In the genomic region with DNA sequence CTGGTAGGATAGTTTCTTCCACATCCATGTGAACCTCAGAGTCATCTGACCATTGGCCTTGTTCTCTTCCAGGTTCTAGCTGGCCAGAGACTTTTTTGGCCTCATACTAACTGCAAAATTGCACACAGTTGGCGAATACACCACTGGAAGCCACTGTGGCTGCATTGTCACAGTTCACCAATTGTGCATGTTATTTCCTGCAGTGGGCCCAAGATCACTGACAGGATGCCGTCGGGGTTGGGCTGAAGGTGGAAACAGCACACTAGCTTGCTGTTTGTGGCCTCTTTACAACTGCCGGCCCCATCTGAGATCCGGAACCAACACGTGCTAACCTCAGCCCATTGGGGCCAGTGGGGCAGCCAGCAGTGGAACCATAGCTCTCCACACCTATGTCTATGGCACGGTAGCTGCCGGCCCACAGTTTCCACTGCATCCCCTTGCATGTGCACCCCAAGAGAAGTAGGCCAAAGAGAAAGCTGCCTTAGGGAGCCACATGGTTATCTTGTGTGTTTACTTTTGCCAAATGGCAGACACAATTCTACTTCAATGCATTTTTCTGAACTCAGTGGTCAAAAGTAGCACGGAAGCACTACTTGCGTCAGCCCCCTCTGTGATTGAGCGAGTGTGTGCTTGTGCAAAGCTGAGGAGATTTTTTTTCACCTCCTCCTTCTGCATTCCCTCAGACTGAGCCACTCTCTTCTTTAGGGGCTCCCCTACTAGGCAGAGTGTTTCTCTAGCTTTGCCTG, we compare ENCODE assay signal across 1 cellular context.
A peak's percentile ranks its signal among the peaks of the same experiment; 100 is the strongest.
TF ChIP-seq lines count a peak whose summit lies in the region.

No MANE protein-coding gene starts in this region.

TF ChIP-seq in GM12878, 131 proteins besides CTCF, POLR2A, EP300 and RAD21 (continued from another document and continues in another):
- TF ChIP-seq LARP7 (IDR thresholded peaks at IDR 0.05) (peak; percentile 85), GABPA (IDR thresholded peaks at IDR 0.05; ENCODE audit: low read depth) (no peak), EED (IDR thresholded peaks at IDR 0.05; ENCODE audit: low read depth) (peak; percentile 72), WRNIP1 (IDR thresholded peaks at IDR 0.05; ENCODE audit: borderline replicate concordance, low read depth, low read length) (no peak), IKZF2 (IDR thresholded peaks at IDR 0.05) (peak; percentile 52 to 92; a peak in 2 of 4 replicates), STAT3 (IDR thresholded peaks at IDR 0.05; ENCODE audit: low read depth, low read length) (no peak), CREB1 (IDR thresholded peaks at IDR 0.05; ENCODE audit: low read depth) (no peak), RBBP5 (conservative IDR thresholded peaks at IDR 0.05) (no peak), SMC3 (IDR thresholded peaks at IDR 0.05; ENCODE audit: borderline replicate concordance, low read length) (peak; percentile 27; the same call in 1 of the 2 replicates), PAX5 (IDR thresholded peaks at IDR 0.05; ENCODE audit: borderline replicate concordance, low read depth, low read length) (peak; percentile 91), TAF1 (IDR thresholded peaks at IDR 0.05; ENCODE audit: borderline replicate concordance, low read depth, low read length) (peak; percentile 51; the same call in 1 of the 2 replicates), HDGF (IDR thresholded peaks at IDR 0.05) (no peak; the same call in none of the 2 replicates), NRF1 (conservative IDR thresholded peaks at IDR 0.05; ENCODE audit: low read depth, low read length) (no peak), YY1 (IDR thresholded peaks at IDR 0.05; ENCODE audit: low read depth, low read length) (peak; percentile 26; the same call in 1 of the 2 replicates), NBN (IDR thresholded peaks at IDR 0.05) (peak; percentile 85), ZNF384 (IDR thresholded peaks at IDR 0.05; ENCODE audit: borderline replicate concordance, low read depth, low read length) (peak; percentile 52; the same call in 1 of the 2 replicates), NR2C1 (IDR thresholded peaks at IDR 0.05) (no peak), MTA2 (IDR thresholded peaks at IDR 0.05; ENCODE audit: low read depth) (peak; percentile 72; the same call in 1 of the 2 replicates), CEBPB (IDR thresholded peaks at IDR 0.05; ENCODE audit: borderline replicate concordance in 1 of 2, low read depth in 2 of 2, low read length in 2 of 2) (no peak), SUZ12 (IDR thresholded peaks at IDR 0.05; ENCODE audit: unreplicated experiment) (no peak), CHD1 (IDR thresholded peaks at IDR 0.05; ENCODE audit: low read depth, low read length) (0 out of 2 replicates have a peak, but pooled peaks have one; percentile 57), RFX5 (IDR thresholded peaks at IDR 0.05; ENCODE audit: low read depth, low read length) (no peak), STAT1 (conservative IDR thresholded peaks at IDR 0.05) (peak; percentile 79; the same call in 1 of the 2 replicates), BACH1 (IDR thresholded peaks at IDR 0.05; ENCODE audit: borderline replicate concordance) (peak; percentile 50), PAX8 (IDR thresholded peaks at IDR 0.05) (no peak)
- TF ChIP-seq, protein P1, sequence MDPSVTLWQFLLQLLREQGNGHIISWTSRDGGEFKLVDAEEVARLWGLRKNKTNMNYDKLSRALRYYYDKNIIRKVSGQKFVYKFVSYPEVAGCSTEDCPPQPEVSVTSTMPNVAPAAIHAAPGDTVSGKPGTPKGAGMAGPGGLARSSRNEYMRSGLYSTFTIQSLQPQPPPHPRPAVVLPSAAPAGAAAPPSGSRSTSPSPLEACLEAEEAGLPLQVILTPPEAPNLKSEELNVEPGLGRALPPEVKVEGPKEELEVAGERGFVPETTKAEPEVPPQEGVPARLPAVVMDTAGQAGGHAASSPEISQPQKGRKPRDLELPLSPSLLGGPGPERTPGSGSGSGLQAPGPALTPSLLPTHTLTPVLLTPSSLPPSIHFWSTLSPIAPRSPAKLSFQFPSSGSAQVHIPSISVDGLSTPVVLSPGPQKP (IDR thresholded peaks at IDR 0.05; ENCODE audit: low read depth, low read length), result peak; percentile 56; the same call in 1 of the 2 replicates
- TF ChIP-seq, protein P2, sequence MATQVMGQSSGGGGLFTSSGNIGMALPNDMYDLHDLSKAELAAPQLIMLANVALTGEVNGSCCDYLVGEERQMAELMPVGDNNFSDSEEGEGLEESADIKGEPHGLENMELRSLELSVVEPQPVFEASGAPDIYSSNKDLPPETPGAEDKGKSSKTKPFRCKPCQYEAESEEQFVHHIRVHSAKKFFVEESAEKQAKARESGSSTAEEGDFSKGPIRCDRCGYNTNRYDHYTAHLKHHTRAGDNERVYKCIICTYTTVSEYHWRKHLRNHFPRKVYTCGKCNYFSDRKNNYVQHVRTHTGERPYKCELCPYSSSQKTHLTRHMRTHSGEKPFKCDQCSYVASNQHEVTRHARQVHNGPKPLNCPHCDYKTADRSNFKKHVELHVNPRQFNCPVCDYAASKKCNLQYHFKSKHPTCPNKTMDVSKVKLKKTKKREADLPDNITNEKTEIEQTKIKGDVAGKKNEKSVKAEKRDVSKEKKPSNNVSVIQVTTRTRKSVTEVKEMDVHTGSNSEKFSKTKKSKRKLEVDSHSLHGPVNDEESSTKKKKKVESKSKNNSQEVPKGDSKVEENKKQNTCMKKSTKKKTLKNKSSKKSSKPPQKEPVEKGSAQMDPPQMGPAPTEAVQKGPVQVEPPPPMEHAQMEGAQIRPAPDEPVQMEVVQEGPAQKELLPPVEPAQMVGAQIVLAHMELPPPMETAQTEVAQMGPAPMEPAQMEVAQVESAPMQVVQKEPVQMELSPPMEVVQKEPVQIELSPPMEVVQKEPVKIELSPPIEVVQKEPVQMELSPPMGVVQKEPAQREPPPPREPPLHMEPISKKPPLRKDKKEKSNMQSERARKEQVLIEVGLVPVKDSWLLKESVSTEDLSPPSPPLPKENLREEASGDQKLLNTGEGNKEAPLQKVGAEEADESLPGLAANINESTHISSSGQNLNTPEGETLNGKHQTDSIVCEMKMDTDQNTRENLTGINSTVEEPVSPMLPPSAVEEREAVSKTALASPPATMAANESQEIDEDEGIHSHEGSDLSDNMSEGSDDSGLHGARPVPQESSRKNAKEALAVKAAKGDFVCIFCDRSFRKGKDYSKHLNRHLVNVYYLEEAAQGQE (IDR thresholded peaks at IDR 0.05; ENCODE audit: low read depth, low read length), result no peak
- TF ChIP-seq, protein P3, sequence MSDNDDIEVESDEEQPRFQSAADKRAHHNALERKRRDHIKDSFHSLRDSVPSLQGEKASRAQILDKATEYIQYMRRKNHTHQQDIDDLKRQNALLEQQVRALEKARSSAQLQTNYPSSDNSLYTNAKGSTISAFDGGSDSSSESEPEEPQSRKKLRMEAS (IDR thresholded peaks at IDR 0.05; ENCODE audit: low read depth, low read length), result peak; percentile 82
- TF ChIP-seq, protein P4, sequence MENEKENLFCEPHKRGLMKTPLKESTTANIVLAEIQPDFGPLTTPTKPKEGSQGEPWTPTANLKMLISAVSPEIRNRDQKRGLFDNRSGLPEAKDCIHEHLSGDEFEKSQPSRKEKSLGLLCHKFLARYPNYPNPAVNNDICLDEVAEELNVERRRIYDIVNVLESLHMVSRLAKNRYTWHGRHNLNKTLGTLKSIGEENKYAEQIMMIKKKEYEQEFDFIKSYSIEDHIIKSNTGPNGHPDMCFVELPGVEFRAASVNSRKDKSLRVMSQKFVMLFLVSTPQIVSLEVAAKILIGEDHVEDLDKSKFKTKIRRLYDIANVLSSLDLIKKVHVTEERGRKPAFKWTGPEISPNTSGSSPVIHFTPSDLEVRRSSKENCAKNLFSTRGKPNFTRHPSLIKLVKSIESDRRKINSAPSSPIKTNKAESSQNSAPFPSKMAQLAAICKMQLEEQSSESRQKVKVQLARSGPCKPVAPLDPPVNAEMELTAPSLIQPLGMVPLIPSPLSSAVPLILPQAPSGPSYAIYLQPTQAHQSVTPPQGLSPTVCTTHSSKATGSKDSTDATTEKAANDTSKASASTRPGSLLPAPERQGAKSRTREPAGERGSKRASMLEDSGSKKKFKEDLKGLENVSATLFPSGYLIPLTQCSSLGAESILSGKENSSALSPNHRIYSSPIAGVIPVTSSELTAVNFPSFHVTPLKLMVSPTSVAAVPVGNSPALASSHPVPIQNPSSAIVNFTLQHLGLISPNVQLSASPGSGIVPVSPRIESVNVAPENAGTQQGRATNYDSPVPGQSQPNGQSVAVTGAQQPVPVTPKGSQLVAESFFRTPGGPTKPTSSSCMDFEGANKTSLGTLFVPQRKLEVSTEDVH (IDR thresholded peaks at IDR 0.05; ENCODE audit: low read depth, partially characterized antibody), result no peak
- TF ChIP-seq, protein P5, sequence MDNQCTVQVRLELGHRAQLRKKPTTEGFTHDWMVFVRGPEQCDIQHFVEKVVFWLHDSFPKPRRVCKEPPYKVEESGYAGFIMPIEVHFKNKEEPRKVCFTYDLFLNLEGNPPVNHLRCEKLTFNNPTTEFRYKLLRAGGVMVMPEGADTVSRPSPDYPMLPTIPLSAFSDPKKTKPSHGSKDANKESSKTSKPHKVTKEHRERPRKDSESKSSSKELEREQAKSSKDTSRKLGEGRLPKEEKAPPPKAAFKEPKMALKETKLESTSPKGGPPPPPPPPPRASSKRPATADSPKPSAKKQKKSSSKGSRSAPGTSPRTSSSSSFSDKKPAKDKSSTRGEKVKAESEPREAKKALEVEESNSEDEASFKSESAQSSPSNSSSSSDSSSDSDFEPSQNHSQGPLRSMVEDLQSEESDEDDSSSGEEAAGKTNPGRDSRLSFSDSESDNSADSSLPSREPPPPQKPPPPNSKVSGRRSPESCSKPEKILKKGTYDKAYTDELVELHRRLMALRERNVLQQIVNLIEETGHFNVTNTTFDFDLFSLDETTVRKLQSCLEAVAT (IDR thresholded peaks at IDR 0.05), result peak; percentile 91
- TF ChIP-seq, protein P6, sequence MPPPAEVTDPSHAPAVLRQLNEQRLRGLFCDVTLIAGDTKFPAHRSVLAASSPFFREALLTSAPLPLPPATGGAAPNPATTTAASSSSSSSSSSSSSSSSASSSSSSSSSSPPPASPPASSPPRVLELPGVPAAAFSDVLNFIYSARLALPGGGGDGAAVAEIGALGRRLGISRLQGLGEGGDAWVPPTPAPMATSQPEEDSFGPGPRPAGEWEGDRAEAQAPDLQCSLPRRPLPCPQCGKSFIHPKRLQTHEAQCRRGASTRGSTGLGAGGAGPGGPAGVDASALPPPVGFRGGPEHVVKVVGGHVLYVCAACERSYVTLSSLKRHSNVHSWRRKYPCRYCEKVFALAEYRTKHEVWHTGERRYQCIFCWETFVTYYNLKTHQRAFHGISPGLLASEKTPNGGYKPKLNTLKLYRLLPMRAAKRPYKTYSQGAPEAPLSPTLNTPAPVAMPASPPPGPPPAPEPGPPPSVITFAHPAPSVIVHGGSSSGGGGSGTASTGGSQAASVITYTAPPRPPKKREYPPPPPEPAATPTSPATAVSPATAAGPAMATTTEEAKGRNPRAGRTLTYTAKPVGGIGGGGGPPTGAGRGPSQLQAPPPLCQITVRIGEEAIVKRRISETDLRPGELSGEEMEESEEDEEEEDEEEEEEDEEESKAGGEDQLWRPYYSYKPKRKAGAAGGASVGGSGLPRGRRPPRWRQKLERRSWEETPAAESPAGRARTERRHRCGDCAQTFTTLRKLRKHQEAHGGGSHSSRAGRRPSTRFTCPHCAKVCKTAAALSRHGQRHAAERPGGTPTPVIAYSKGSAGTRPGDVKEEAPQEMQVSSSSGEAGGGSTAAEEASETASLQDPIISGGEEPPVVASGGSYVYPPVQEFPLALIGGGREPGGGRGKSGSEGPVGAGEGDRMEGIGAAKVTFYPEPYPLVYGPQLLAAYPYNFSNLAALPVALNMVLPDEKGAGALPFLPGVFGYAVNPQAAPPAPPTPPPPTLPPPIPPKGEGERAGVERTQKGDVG (CRISPR knock-in tag; IDR thresholded peaks at IDR 0.05), result no peak
- TF ChIP-seq, protein P7, sequence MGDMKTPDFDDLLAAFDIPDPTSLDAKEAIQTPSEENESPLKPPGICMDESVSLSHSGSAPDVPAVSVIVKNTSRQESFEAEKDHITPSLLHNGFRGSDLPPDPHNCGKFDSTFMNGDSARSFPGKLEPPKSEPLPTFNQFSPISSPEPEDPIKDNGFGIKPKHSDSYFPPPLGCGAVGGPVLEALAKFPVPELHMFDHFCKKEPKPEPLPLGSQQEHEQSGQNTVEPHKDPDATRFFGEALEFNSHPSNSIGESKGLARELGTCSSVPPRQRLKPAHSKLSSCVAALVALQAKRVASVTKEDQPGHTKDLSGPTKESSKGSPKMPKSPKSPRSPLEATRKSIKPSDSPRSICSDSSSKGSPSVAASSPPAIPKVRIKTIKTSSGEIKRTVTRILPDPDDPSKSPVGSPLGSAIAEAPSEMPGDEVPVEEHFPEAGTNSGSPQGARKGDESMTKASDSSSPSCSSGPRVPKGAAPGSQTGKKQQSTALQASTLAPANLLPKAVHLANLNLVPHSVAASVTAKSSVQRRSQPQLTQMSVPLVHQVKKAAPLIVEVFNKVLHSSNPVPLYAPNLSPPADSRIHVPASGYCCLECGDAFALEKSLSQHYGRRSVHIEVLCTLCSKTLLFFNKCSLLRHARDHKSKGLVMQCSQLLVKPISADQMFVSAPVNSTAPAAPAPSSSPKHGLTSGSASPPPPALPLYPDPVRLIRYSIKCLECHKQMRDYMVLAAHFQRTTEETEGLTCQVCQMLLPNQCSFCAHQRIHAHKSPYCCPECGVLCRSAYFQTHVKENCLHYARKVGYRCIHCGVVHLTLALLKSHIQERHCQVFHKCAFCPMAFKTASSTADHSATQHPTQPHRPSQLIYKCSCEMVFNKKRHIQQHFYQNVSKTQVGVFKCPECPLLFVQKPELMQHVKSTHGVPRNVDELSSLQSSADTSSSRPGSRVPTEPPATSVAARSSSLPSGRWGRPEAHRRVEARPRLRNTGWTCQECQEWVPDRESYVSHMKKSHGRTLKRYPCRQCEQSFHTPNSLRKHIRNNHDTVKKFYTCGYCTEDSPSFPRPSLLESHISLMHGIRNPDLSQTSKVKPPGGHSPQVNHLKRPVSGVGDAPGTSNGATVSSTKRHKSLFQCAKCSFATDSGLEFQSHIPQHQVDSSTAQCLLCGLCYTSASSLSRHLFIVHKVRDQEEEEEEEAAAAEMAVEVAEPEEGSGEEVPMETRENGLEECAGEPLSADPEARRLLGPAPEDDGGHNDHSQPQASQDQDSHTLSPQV (IDR thresholded peaks at IDR 0.05), result peak; percentile 90
- TF ChIP-seq, protein P8, sequence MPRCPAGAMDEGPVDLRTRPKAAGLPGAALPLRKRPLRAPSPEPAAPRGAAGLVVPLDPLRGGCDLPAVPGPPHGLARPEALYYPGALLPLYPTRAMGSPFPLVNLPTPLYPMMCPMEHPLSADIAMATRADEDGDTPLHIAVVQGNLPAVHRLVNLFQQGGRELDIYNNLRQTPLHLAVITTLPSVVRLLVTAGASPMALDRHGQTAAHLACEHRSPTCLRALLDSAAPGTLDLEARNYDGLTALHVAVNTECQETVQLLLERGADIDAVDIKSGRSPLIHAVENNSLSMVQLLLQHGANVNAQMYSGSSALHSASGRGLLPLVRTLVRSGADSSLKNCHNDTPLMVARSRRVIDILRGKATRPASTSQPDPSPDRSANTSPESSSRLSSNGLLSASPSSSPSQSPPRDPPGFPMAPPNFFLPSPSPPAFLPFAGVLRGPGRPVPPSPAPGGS (IDR thresholded peaks at IDR 0.05; ENCODE audit: borderline replicate concordance, insufficient read depth, low read depth, low read length, poor library complexity, severe bottlenecking), result peak; percentile 56
